ENCODE assay signal across 23 cellular contexts in genomic region chr16:65989861-65990260, GRCh38.
"Had no signal": no experiment of that assay in that cellular context is flagged by ENCODE, and none has a peak within 500 bp of the region (broad histone marks: within the 10 kb centered on the region; RNA-seq: fewer than 3 reads in every experiment).

No MANE protein-coding gene starts in this region.

- H3K4me3 Mint-ChIP-seq: endodermal cell; naive thymus-derived CD8-positive, alpha-beta T cell; neural progenitor cell; stimulated activated naive B cell treated with anti-CD40 and anti-IgM and Interleukin-4, amounts not matched to agents 10 μg/mL and 1 μg/mL and 100 μg/mL, for 72 hours; stimulated activated naive CD8-positive, alpha-beta T cell treated with anti-CD3 and anti-CD28 coated beads, Interleukin-15, amount 100 ng/mL, for 72 hours had no signal

- H3K4me3 ChIP-seq: colonic mucosa, mucosa of descending colon, neural progenitor cell, psoas muscle, sigmoid colon, skin epidermis, testis, tibial nerve, upper lobe of right lung had no signal

- H3K9me3 Mint-ChIP-seq: stimulated activated naive CD8-positive, alpha-beta T cell treated with anti-CD3 and anti-CD28 coated beads, Interleukin-15, amount 100 ng/mL, for 72 hours had no signal

- H3K27me3 Mint-ChIP-seq: stimulated activated naive CD8-positive, alpha-beta T cell treated with anti-CD3 and anti-CD28 coated beads, Interleukin-15, amount 100 ng/mL, for 72 hours had no signal

- H3K27ac Mint-ChIP-seq: endodermal cell; naive thymus-derived CD8-positive, alpha-beta T cell; neural progenitor cell; stimulated activated naive B cell treated with anti-CD40 and anti-IgM and Interleukin-4, amounts not matched to agents 10 μg/mL and 1 μg/mL and 100 μg/mL, for 72 hours; stimulated activated naive CD8-positive, alpha-beta T cell treated with anti-CD3 and anti-CD28 coated beads, Interleukin-15, amount 100 ng/mL, for 72 hours had no signal

- H3K4me1 Mint-ChIP-seq: endodermal cell; naive thymus-derived CD8-positive, alpha-beta T cell; stimulated activated naive B cell treated with anti-CD40 and anti-IgM and Interleukin-4, amounts not matched to agents 10 μg/mL and 1 μg/mL and 100 μg/mL, for 72 hours; stimulated activated naive CD8-positive, alpha-beta T cell treated with anti-CD3 and anti-CD28 coated beads, Interleukin-15, amount 100 ng/mL, for 72 hours had no signal

- ATAC-seq: left cardiac atrium; mucosa of descending colon; naive thymus-derived CD8-positive, alpha-beta T cell; psoas muscle; stimulated activated naive B cell treated with anti-CD40 and anti-IgM and Interleukin-4, amounts not matched to agents 10 μg/mL and 1 μg/mL and 100 μg/mL, for 72 hours; stimulated activated naive CD8-positive, alpha-beta T cell treated with anti-CD3 and anti-CD28 coated beads, Interleukin-15, amount 100 ng/mL, for 72 hours; upper lobe of right lung had no signal

- DNase-seq: central memory CD4-positive, alpha-beta T cell; colonic mucosa; dermis blood vessel endothelial cell; endodermal cell; erythroblast; glutamatergic neuron; left cardiac atrium; mammary epithelial cell; mucosa of descending colon; naive thymus-derived CD8-positive, alpha-beta T cell; nucleus accumbens; psoas muscle; retina; sigmoid colon; stimulated activated CD4-positive, alpha-beta T cell treated with anti-CD3 and anti-CD28 coated beads, Interleukin-2, amount 100 ng/mL, for 24 hours; stimulated activated CD4-positive, alpha-beta T cell treated with anti-CD3 and anti-CD28 coated beads, Interleukin-4, amount 100 ng/mL, for 4 hours; stimulated activated naive B cell treated with anti-CD40 and anti-IgM and Interleukin-4, amounts not matched to agents 10 μg/mL and 1 μg/mL and 100 μg/mL, for 72 hours; stimulated activated naive CD8-positive, alpha-beta T cell treated with anti-CD3 and anti-CD28 coated beads, Interleukin-15, amount 100 ng/mL, for 72 hours; testis; upper lobe of right lung had no signal

- H3K36me3 Mint-ChIP-seq: naive thymus-derived CD8-positive, alpha-beta T cell; neural progenitor cell; stimulated activated naive B cell treated with anti-CD40 and anti-IgM and Interleukin-4, amounts not matched to agents 10 μg/mL and 1 μg/mL and 100 μg/mL, for 72 hours had no signal
